Comparison of ENCODE assay signal across 1 cellular context in genomic region chr16:15907863-15908478, GRCh38.
TF ChIP-seq lines count a peak whose summit lies in the region.

No MANE protein-coding gene starts in this region.

TF ChIP-seq in endothelial cell of umbilical vein, 7 proteins besides CTCF, POLR2A, EP300 and RAD21 (continued from another document):
- TF ChIP-seq POLR2AphosphoS5 (IDR thresholded peaks at IDR 0.05; ENCODE audit: insufficient read depth, low read depth, low read length) (no peak), GATA2 (IDR thresholded peaks at IDR 0.05; ENCODE audit: insufficient read depth, insufficient read length, low read depth, low read length) (no peak), JUN (IDR thresholded peaks at IDR 0.05; ENCODE audit: borderline replicate concordance, insufficient read depth, insufficient read length, low read depth) (no peak), FOS (IDR thresholded peaks at IDR 0.05; ENCODE audit: borderline replicate concordance, insufficient read depth, low read length) (no peak)
TF ChIP-seq in endothelial cell of umbilical vein: peak in this region for 0.
